ENCODE assay signal across 1 cellular context in the genomic region with DNA sequence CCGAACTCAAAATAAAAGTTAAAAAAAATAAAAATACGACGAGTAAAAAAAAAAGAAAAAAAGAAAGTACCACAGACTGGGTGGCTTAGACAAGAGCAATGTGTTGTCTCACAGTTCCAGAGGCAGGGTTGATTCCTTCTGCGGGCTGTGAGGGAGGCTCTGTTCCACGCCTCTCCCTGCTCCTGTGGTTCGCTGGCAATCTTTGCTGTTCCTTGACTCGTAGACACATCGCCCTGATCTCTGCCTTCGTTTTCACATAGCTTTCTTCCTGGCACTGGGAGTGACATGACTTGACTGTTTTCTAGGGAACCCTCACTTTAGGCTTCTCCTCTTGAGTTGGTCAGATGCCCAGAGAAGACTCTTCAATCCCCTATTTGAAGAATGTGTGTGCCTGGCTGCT.
TF ChIP-seq lines count a peak whose summit lies in the region.

No MANE protein-coding gene starts in this region.

TF ChIP-seq in K562, 482 proteins besides CTCF, POLR2A, EP300 and RAD21 (continued from another document):
- TF ChIP-seq, protein P1, sequence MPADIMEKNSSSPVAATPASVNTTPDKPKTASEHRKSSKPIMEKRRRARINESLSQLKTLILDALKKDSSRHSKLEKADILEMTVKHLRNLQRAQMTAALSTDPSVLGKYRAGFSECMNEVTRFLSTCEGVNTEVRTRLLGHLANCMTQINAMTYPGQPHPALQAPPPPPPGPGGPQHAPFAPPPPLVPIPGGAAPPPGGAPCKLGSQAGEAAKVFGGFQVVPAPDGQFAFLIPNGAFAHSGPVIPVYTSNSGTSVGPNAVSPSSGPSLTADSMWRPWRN (IDR thresholded peaks at IDR 0.05; ENCODE audit: low read depth), result no peak
- no peak for TF ChIP-seq ZNF584 (CRISPR knock-in tag; IDR thresholded peaks at IDR 0.05; ENCODE audit: low read depth)
- TF ChIP-seq ETV6 (IDR thresholded peaks at IDR 0.05; ENCODE audit: borderline replicate concordance in 1 of 2, low read depth in 2 of 2, low read length in 1 of 2), result no peak
- TF ChIP-seq ETV6 (CRISPR knock-in tag; IDR thresholded peaks at IDR 0.05; ENCODE audit: borderline replicate concordance), result no peak
- TF ChIP-seq STAG1 (CRISPR knock-in tag; IDR thresholded peaks at IDR 0.05; ENCODE audit: borderline replicate concordance), result no peak
- no peak for TF ChIP-seq NFE2L1 (tag; IDR thresholded peaks at IDR 0.05; ENCODE audit: borderline replicate concordance, low read depth)
- no peak for TF ChIP-seq CBX2 (IDR thresholded peaks at IDR 0.05; ENCODE audit: insufficient read depth, low read length, poor library complexity, severe bottlenecking)
